In genomic region chr14:105346880-105347586, GRCh38 we compare ENCODE assay signal across 19 cellular contexts. TPM values are rescaled to one million over a fixed set of nuclear protein-coding genes. Genes with fewer than 3 reads are reported as not detected.
"Had no signal": no experiment of that assay in that cellular context is flagged by ENCODE, and none has a peak within 500 bp of the region (broad histone marks: within the 10 kb centered on the region; RNA-seq: fewer than 3 reads in every experiment).

No MANE protein-coding gene starts in this region.

- H3K4me3 ChIP-seq: coronary artery, hepatocyte, sigmoid colon, skin epidermis, tibial nerve had no signal

- H3K4me3 Mint-ChIP-seq: endodermal cell; naive thymus-derived CD4-positive, alpha-beta T cell; nephron progenitor cell had no signal

- ATAC-seq: foreskin keratinocyte; left colon; naive thymus-derived CD4-positive, alpha-beta T cell had no signal

- DNase-seq: effector CD4-positive, alpha-beta T cell; endodermal cell; erythroblast; foreskin keratinocyte; head of caudate nucleus; left colon; naive thymus-derived CD4-positive, alpha-beta T cell; nephron progenitor cell; sigmoid colon; stimulated activated CD4-positive, alpha-beta T cell treated with anti-CD3 and anti-CD28 coated beads, Interleukin-2, amount 100 ng/mL, for 24 hours; stimulated activated CD4-positive, alpha-beta T cell treated with anti-CD3 and anti-CD28 coated beads, Interleukin-4, amount 100 ng/mL, for 4 hours; stimulated activated naive CD4-positive, alpha-beta T cell had no signal

- H2AFZ ChIP-seq: hepatocyte had no signal

- FAIRE-seq: endothelial cell of umbilical vein had no signal

- H3K4me2 ChIP-seq: hepatocyte had no signal

- H3K27ac Mint-ChIP-seq: endodermal cell; naive thymus-derived CD4-positive, alpha-beta T cell; nephron progenitor cell had no signal

- H3K27ac ChIP-seq: coronary artery, foreskin keratinocyte, hepatocyte, neutrophil, sigmoid colon, skin epidermis had no signal

- H3K27me3 Mint-ChIP-seq: naive thymus-derived CD4-positive, alpha-beta T cell had no signal

- H3K36me3 ChIP-seq: neutrophil had no signal

- H3K4me1 ChIP-seq: foreskin keratinocyte had no signal

- H3K9me3 ChIP-seq: neutrophil, sigmoid colon, tibial nerve had no signal

- H3K27me3 ChIP-seq: foreskin keratinocyte, hepatocyte, neutrophil, sigmoid colon, tibial nerve had no signal

RNA-seq across cellular contexts. Expression of gene TEX22, which starts 51.3 kb away (rescaled TPM):
- total RNA-seq: hepatocyte, mesenteric fat pad, sigmoid colon had no signal
